ENCODE assay signal across 1 cellular context in the genomic region with DNA sequence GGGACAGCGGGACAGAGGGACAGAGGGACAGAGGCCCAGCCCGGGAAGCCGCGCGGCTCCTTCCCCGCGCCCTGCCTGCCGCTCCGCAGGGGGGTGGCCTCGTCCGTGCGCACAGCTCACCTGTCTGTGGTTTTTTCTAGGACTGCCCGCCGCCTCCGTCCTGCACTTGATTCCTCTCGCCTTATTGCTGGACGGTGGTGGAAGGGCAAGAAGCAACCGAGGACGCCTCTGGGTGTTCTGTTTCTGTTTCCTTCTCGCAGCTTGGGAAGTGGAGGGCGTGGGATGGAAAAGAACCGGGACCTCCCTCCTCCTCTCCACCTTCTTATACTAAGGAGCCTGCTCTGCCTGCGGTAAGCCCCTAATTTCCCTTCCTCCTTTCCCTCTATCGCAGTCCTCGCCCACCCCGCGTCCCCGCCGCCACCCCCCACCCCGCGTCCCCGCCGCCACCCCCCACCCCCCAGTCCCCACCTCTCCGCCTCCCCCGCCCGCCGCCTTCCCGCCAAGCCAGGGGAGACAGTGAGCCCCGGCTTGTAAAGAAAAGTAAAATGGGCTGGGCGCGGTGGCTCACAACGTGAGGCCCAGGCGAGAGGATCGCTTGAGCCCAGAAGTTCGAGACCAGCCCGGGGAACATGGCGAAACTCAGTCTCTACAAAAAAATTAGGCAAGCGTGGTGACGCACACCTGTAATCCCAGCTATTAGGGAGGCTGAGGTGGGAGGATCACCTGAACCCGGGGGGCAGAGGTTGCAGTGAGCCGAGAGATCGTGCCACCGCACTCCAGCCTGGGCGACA.
TF ChIP-seq lines count a peak whose summit lies in the region.

No MANE protein-coding gene starts in this region.

TF ChIP-seq in WTC11, 78 proteins besides CTCF, POLR2A, EP300 and RAD21 (continued from another document):
- no peak for TF ChIP-seq ZNF671 (CRISPR knock-in tag; IDR thresholded peaks at IDR 0.05)
- no peak for TF ChIP-seq ZNF396 (CRISPR knock-in tag; IDR thresholded peaks at IDR 0.05; ENCODE audit: borderline replicate concordance)
- no peak for TF ChIP-seq ZBTB21 (CRISPR knock-in tag; IDR thresholded peaks at IDR 0.05; ENCODE audit: borderline replicate concordance)
- no peak for TF ChIP-seq SMAD3 (CRISPR knock-in tag; IDR thresholded peaks at IDR 0.05; ENCODE audit: borderline replicate concordance)
- no peak for TF ChIP-seq KAT7 (CRISPR knock-in tag; IDR thresholded peaks at IDR 0.05; ENCODE audit: borderline replicate concordance)
- TF ChIP-seq ZNF121 (CRISPR knock-in tag; IDR thresholded peaks at IDR 0.05): no peak
- no peak for TF ChIP-seq PRRX2 (CRISPR knock-in tag; IDR thresholded peaks at IDR 0.05)
